Comparison of ENCODE assay signal across 8 cellular contexts in the genomic region with DNA sequence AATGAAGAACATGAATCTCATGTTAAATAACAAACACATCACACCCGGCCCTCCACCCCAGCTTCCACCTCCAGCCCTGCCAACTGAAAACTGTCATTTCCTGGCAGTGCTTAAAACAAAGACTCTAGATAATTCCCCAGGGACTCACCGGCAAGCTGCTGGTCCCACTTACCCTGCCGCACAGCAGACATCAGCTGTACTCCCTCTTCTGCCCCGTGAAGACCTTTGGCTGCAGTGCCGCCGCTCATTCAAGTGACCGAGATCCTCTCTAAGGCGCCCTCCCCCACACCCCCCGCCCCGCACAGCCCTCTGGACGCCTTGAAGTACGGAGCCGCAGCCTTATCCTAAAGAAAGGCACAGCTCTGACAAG. TPM values are rescaled to one million over a fixed set of nuclear protein-coding genes. Genes with fewer than 3 reads are reported as not detected.
DNase-seq lines count a peak whose midpoint lies in the region; ATAC-seq and TF ChIP-seq lines count a peak whose summit lies in the region.

No MANE protein-coding gene starts in this region.

- H3K4me3 ChIP-seq in HEK293 (ENCODE audit: low read depth, low read length) (peak overlapping the region; percentile 74), fibroblast of pulmonary artery (replicated peaks; ENCODE audit: low read depth, low read length) (peak overlapping the region; percentile 97)

- no peak for ATAC-seq in GM18873 (IDR thresholded peaks at IDR 0.05; ENCODE audit: low FRiP score, unreplicated experiment)

- H3K4me1 ChIP-seq in HEK293 (ENCODE audit: control insufficient read depth, insufficient read depth, low read length), result peaks cover 17% of the 10 kb centered on the region

- intact Hi-C loops in activated T-helper 1 cell treated with anti-CD3 and anti-CD28 coated beads, Interleukin-12 subunit alpha, Interleukin-12 subunit beta, Interleukin-2, Interleukin-4 antibody, amounts not matched to agents 30 ng/mL and 10 ng/mL and 1 ng/mL, durations not matched to agents 14 hours and 24 hours and 36 hours (cut with micrococcal nuclease), result loop anchor here (1.0 to 2.0 kb wide), 7 partner anchors 14 to 840 kb away; partner anchors contain the start of genes ARSK, CAST, RFESD and SKIC3

- no peaks in the 10 kb centered on the region for H3K36me3 Mint-ChIP-seq in activated T-helper 1 cell treated with anti-CD3 and anti-CD28 coated beads, Interleukin-12 subunit alpha, Interleukin-12 subunit beta, Interleukin-2, Interleukin-4 antibody, amounts not matched to agents 30 ng/mL and 10 ng/mL and 1 ng/mL, durations not matched to agents 14 hours and 24 hours and 36 hours (ENCODE audit: low read depth)
- H3K36me3 Mint-ChIP-seq in nephron (ENCODE audit: low read depth), result no peaks in the 10 kb centered on the region

- no peak overlapping the region for H3K27ac ChIP-seq in HEK293 (ENCODE audit: extremely low read depth, low read depth, low read length)

- no peaks in the 10 kb centered on the region for H3K27me3 Mint-ChIP-seq in activated T-helper 1 cell treated with anti-CD3 and anti-CD28 coated beads, Interleukin-12 subunit alpha, Interleukin-12 subunit beta, Interleukin-2, Interleukin-4 antibody, amounts not matched to agents 30 ng/mL and 10 ng/mL and 1 ng/mL, durations not matched to agents 14 hours and 24 hours and 36 hours (ENCODE audit: insufficient read depth)
- H3K27me3 Mint-ChIP-seq in nephron (ENCODE audit: low read depth), result peaks cover 12% of the 10 kb centered on the region

- no peaks in the 10 kb centered on the region for H3K9me3 Mint-ChIP-seq in activated T-helper 1 cell treated with anti-CD3 and anti-CD28 coated beads, Interleukin-12 subunit alpha, Interleukin-12 subunit beta, Interleukin-2, Interleukin-4 antibody, amounts not matched to agents 30 ng/mL and 10 ng/mL and 1 ng/mL, durations not matched to agents 14 hours and 24 hours and 36 hours
- no peaks in the 10 kb centered on the region for H3K9me3 Mint-ChIP-seq in nephron

- CTCF ChIA-PET in HEK293 (lab: Yijun Ruan, JAX), result interaction anchor here (0.6 to 1.8 kb wide), 6 partner anchors 9 to 246 kb away, joined by 3 to 5 read pairs (median 3); no protein-coding TSS in a partner anchor

- DNase-seq in NOMO-1 (lab: John Stamatoyannopoulos, UW; ENCODE audit: unreplicated experiment in 2 of 2) (peak; percentile 31 to 37), NOMO-1 treated with dmso at 0.1 percent for 144 hours (lab: John Stamatoyannopoulos, UW; ENCODE audit: unreplicated experiment) (no peak), NCI-H1105 (lab: John Stamatoyannopoulos, UW) (peak; percentile 20), fibroblast of pulmonary artery (ENCODE audit: low read depth) (peak; percentile 77)
- no peak for DNase-seq in activated T-helper 1 cell treated with anti-CD3 and anti-CD28 coated beads, Interleukin-12 subunit alpha, Interleukin-12 subunit beta, Interleukin-2, Interleukin-4 antibody, amounts not matched to agents 30 ng/mL and 10 ng/mL and 1 ng/mL, durations not matched to agents 14 hours and 24 hours and 36 hours (ENCODE audit: low spot score)

- peaks cover 68% of the 10 kb centered on the region for H3K4me1 Mint-ChIP-seq in activated T-helper 1 cell treated with anti-CD3 and anti-CD28 coated beads, Interleukin-12 subunit alpha, Interleukin-12 subunit beta, Interleukin-2, Interleukin-4 antibody, amounts not matched to agents 30 ng/mL and 10 ng/mL and 1 ng/mL, durations not matched to agents 14 hours and 24 hours and 36 hours (ENCODE audit: low read depth)
- H3K4me1 Mint-ChIP-seq in nephron, result peaks cover 63% of the 10 kb centered on the region

- H3K27ac Mint-ChIP-seq in activated T-helper 1 cell treated with anti-CD3 and anti-CD28 coated beads, Interleukin-12 subunit alpha, Interleukin-12 subunit beta, Interleukin-2, Interleukin-4 antibody, amounts not matched to agents 30 ng/mL and 10 ng/mL and 1 ng/mL, durations not matched to agents 14 hours and 24 hours and 36 hours, result peak overlapping the region; percentile 91
- H3K27ac Mint-ChIP-seq in nephron, result peak overlapping the region; percentile 90 to 97 (median 94)

- H3K4me3 Mint-ChIP-seq in activated T-helper 1 cell treated with anti-CD3 and anti-CD28 coated beads, Interleukin-12 subunit alpha, Interleukin-12 subunit beta, Interleukin-2, Interleukin-4 antibody, amounts not matched to agents 30 ng/mL and 10 ng/mL and 1 ng/mL, durations not matched to agents 14 hours and 24 hours and 36 hours, result peak overlapping the region; percentile 91
- H3K4me3 Mint-ChIP-seq in nephron, result peak overlapping the region; percentile 91 to 96 (median 92)

- H3K9me3 ChIP-seq in HEK293 (ENCODE audit: control insufficient read depth, insufficient read depth, low read depth, low read length), result no peaks in the 10 kb centered on the region

- H3K36me3 ChIP-seq in HEK293 (ENCODE audit: control insufficient read depth in 2 of 2, insufficient read depth in 1 of 2, low read length in 2 of 2), result peaks cover 0 to 4% of the 10 kb centered on the region in 2 experiments; a peak in 1 of 3 replicates

- POLR2A ChIA-PET in HEK293 (lab: Yijun Ruan, JAX), result interaction anchor here (0.6 to 3.7 kb wide), 5 partner anchors 12 to 164 kb away, joined by 4 to 31 read pairs (median 7); partner anchors contain the start of gene RHOBTB3

- no peak for TF ChIP-seq CTCF in HEK293 (tag by site-specific recombination; IDR thresholded peaks at IDR 0.05)
- TF ChIP-seq CTCF in fibroblast of pulmonary artery (IDR thresholded peaks at IDR 0.05; ENCODE audit: low read length, missing control alignments), result no peak
- TF ChIP-seq CTCF in nephron (IDR thresholded peaks at IDR 0.05; ENCODE audit: unreplicated experiment in 3 of 3), result no peak

TF ChIP-seq in HEK293, 187 proteins besides CTCF, POLR2A, EP300 and RAD21 (continues in another document):
- TF ChIP-seq ZNF670 (tag by site-specific recombination; IDR thresholded peaks at IDR 0.05; ENCODE audit: low read depth), result no peak
- TF ChIP-seq SCRT2 (tag by site-specific recombination; IDR thresholded peaks at IDR 0.05), result no peak
- TF ChIP-seq HOXD13 (CRISPR knock-in tag; IDR thresholded peaks at IDR 0.05; ENCODE audit: borderline replicate concordance), result no peak
- TF ChIP-seq ZNF518A (tag by site-specific recombination; conservative IDR thresholded peaks at IDR 0.05; ENCODE audit: low read depth), result no peak
- no peak for TF ChIP-seq ZNF561 (tag by site-specific recombination; IDR thresholded peaks at IDR 0.05; ENCODE audit: borderline replicate concordance)
- no peak for TF ChIP-seq ZNF664 (tag by site-specific recombination; IDR thresholded peaks at IDR 0.05)
- TF ChIP-seq SP3 (tag by site-specific recombination; IDR thresholded peaks at IDR 0.05), result no peak
- TF ChIP-seq ZBTB21 (tag by site-specific recombination; IDR thresholded peaks at IDR 0.05), result no peak
- no peak for TF ChIP-seq ZNF292 (tag by site-specific recombination; IDR thresholded peaks at IDR 0.05; ENCODE audit: borderline replicate concordance, low read depth)
- TF ChIP-seq ZNF146 (tag by site-specific recombination; IDR thresholded peaks at IDR 0.05), result no peak

RNA-seq across cellular contexts. Expression of gene GLRX, which starts 0.5 kb away (rescaled TPM):
- 17.2 and 18.3 TPM in 2 replicates for total RNA-seq in activated T-helper 1 cell treated with anti-CD3 and anti-CD28 coated beads, Interleukin-12 subunit alpha, Interleukin-12 subunit beta, Interleukin-2, Interleukin-4 antibody, amounts not matched to agents 30 ng/mL and 10 ng/mL and 1 ng/mL, durations not matched to agents 14 hours and 24 hours and 36 hours

Comparison
In these comparisons a context has a peak if more than half of its experiments do, and no peak if none do; other contexts are left out.
1. DNase-seq: peak in NOMO-1 (2 of 2), NCI-H1105 (single experiment) and fibroblast of pulmonary artery (single experiment); none in NOMO-1 treated with dmso at 0.1 percent for 144 hours (single experiment) and activated T-helper 1 cell treated with anti-CD3 and anti-CD28 coated beads, Interleukin-12 subunit alpha, Interleukin-12 subunit beta, Interleukin-2, Interleukin-4 antibody, amounts not matched to agents 30 ng/mL and 10 ng/mL and 1 ng/mL, durations not matched to agents 14 hours and 24 hours and 36 hours (single experiment).